Comparison of ENCODE assay signal across 16 cellular contexts in the genomic region with DNA sequence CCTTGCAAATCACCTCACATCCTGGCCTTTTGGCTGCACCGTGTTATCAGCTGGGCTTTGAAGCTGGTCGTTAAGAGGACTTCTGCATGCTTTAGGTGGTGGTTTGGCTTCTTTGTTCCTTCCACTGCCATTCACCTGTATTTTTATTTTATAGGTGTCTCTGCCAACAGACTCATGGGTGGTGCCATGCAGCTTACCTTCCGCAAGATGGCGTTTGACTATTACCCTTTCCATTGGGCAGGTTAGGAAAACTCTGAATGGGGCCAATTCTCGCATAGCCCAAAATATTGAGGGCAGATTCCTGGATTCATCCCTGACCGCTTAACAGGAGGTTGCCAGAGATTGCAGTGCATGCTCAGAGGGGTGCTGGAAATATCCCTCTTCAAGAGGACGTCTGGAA. TPM values are rescaled to one million over a fixed set of nuclear protein-coding genes. Genes with fewer than 3 reads are reported as not detected.
DNase-seq lines count a peak whose midpoint lies in the region; ATAC-seq and TF ChIP-seq lines count a peak whose summit lies in the region.
"Had no signal": no experiment of that assay in that cellular context is flagged by ENCODE, and none has a peak within 500 bp of the region (broad histone marks: within the 10 kb centered on the region; RNA-seq: fewer than 3 reads in every experiment).

No MANE protein-coding gene starts in this region.

- CTCF ChIA-PET in WTC11 (lab: Charles Lee): interaction anchor here (0.6 to 1.3 kb wide), 10 partner anchors 16 to 398 kb away, joined by 3 to 6 read pairs (median 4); no protein-coding TSS in a partner anchor

- H3K27me3 ChIP-seq in BE2C (no peaks in the 10 kb centered on the region), foreskin keratinocyte (no peaks in the 10 kb centered on the region)

- H3K27ac Mint-ChIP-seq in WTC11: no peak overlapping the region

- H3K9me3 Mint-ChIP-seq in WTC11: no peaks in the 10 kb centered on the region

- no peaks in the 10 kb centered on the region for H3K9me3 ChIP-seq in BE2C

- H3K4me3 ChIP-seq in BE2C (ENCODE audit: low read depth, low read length): no peak overlapping the region
- H3K4me3 ChIP-seq in LNCaP clone FGC (ENCODE audit: low read depth, low read length): no peak overlapping the region

- POLR2A ChIA-PET in WTC11 (lab: Charles Lee): no interaction called here

- no peak overlapping the region for H3K4me3 Mint-ChIP-seq in WTC11

- TF ChIP-seq CTCF in BE2C (IDR thresholded peaks at IDR 0.05; ENCODE audit: low read depth, low read length) (0 out of 2 replicates have a peak, but pooled peaks have one; percentile 3), LNCaP clone FGC (IDR thresholded peaks at IDR 0.05; ENCODE audit: control insufficient read depth, extremely low read depth, insufficient read depth) (peak; percentile 17; the same call in 1 of the 2 replicates), WTC11 (IDR thresholded peaks at IDR 0.05) (peak; percentile 54), foreskin keratinocyte (conservative IDR thresholded peaks at IDR 0.05) (peak; percentile 39)

- ATAC-seq in WTC11: peak; percentile 59
- no peak for ATAC-seq in foreskin keratinocyte
- no peak for ATAC-seq in GM18867 (IDR thresholded peaks at IDR 0.05; ENCODE audit: unreplicated experiment)
- no peak for ATAC-seq in left cardiac atrium

- DNase-seq in BE2C (no peak), LNCaP clone FGC (ENCODE audit: low read depth) (no peak), WTC11 (ENCODE audit: low spot score) (peak; percentile 30), foreskin keratinocyte (no peak), left cardiac atrium (no peak), occipital lobe (lab: John Stamatoyannopoulos, UW) (no peak), AG08395 (ENCODE audit: low spot score) (no peak)
- DNase-seq: C1 segment of cervical spinal cord, KBM-7, NCI-H1092 treated with DMSO at 0.1 percent for 48 hours, NCI-H2107, NCI-H2227 treated with DMSO at 0.1 percent for 48 hours, NCI-H524, RPMI8226, SIG-M5 had no signal

- no peaks in the 10 kb centered on the region for H3K27me3 Mint-ChIP-seq in WTC11 (ENCODE audit: low read depth)

- no peak overlapping the region for H3K27ac ChIP-seq in foreskin keratinocyte

- H3K4me1 ChIP-seq in BE2C (no peaks in the 10 kb centered on the region), foreskin keratinocyte (no peaks in the 10 kb centered on the region)

- H3K4me1 Mint-ChIP-seq in WTC11: peaks cover 11% of the 10 kb centered on the region

- H3K36me3 ChIP-seq in BE2C: peaks cover 40% of the 10 kb centered on the region

- intact Hi-C loops in left cardiac atrium (cut with DNase I): no loop called here

- H3K36me3 Mint-ChIP-seq in WTC11: peaks cover 40% of the 10 kb centered on the region

TF ChIP-seq in WTC11, 78 proteins besides CTCF, POLR2A, EP300 and RAD21:
- TF ChIP-seq, protein P1, sequence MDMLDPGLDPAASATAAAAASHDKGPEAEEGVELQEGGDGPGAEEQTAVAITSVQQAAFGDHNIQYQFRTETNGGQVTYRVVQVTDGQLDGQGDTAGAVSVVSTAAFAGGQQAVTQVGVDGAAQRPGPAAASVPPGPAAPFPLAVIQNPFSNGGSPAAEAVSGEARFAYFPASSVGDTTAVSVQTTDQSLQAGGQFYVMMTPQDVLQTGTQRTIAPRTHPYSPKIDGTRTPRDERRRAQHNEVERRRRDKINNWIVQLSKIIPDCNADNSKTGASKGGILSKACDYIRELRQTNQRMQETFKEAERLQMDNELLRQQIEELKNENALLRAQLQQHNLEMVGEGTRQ (CRISPR knock-in tag; IDR thresholded peaks at IDR 0.05): no peak
- TF ChIP-seq JAZF1 (CRISPR knock-in tag; IDR thresholded peaks at IDR 0.05) (no peak), ETV6 (CRISPR knock-in tag; IDR thresholded peaks at IDR 0.05) (no peak), ZNF396 (CRISPR knock-in tag; IDR thresholded peaks at IDR 0.05; ENCODE audit: borderline replicate concordance) (no peak), ZNF219 (CRISPR knock-in tag; IDR thresholded peaks at IDR 0.05; ENCODE audit: borderline replicate concordance) (no peak), AR (CRISPR knock-in tag; IDR thresholded peaks at IDR 0.05) (no peak)
- TF ChIP-seq, protein P2, sequence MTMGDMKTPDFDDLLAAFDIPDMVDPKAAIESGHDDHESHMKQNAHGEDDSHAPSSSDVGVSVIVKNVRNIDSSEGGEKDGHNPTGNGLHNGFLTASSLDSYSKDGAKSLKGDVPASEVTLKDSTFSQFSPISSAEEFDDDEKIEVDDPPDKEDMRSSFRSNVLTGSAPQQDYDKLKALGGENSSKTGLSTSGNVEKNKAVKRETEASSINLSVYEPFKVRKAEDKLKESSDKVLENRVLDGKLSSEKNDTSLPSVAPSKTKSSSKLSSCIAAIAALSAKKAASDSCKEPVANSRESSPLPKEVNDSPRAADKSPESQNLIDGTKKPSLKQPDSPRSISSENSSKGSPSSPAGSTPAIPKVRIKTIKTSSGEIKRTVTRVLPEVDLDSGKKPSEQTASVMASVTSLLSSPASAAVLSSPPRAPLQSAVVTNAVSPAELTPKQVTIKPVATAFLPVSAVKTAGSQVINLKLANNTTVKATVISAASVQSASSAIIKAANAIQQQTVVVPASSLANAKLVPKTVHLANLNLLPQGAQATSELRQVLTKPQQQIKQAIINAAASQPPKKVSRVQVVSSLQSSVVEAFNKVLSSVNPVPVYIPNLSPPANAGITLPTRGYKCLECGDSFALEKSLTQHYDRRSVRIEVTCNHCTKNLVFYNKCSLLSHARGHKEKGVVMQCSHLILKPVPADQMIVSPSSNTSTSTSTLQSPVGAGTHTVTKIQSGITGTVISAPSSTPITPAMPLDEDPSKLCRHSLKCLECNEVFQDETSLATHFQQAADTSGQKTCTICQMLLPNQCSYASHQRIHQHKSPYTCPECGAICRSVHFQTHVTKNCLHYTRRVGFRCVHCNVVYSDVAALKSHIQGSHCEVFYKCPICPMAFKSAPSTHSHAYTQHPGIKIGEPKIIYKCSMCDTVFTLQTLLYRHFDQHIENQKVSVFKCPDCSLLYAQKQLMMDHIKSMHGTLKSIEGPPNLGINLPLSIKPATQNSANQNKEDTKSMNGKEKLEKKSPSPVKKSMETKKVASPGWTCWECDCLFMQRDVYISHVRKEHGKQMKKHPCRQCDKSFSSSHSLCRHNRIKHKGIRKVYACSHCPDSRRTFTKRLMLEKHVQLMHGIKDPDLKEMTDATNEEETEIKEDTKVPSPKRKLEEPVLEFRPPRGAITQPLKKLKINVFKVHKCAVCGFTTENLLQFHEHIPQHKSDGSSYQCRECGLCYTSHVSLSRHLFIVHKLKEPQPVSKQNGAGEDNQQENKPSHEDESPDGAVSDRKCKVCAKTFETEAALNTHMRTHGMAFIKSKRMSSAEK (CRISPR knock-in tag; IDR thresholded peaks at IDR 0.05; ENCODE audit: borderline replicate concordance): no peak
- TF ChIP-seq, protein P3, sequence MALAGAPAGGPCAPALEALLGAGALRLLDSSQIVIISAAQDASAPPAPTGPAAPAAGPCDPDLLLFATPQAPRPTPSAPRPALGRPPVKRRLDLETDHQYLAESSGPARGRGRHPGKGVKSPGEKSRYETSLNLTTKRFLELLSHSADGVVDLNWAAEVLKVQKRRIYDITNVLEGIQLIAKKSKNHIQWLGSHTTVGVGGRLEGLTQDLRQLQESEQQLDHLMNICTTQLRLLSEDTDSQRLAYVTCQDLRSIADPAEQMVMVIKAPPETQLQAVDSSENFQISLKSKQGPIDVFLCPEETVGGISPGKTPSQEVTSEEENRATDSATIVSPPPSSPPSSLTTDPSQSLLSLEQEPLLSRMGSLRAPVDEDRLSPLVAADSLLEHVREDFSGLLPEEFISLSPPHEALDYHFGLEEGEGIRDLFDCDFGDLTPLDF (CRISPR knock-in tag; IDR thresholded peaks at IDR 0.05): no peak

RNA-seq across cellular contexts. Expression of gene TAF11, which starts 32.4 kb away (rescaled TPM):
- 44.5 TPM for polyA plus RNA-seq in BE2C (2012; ENCODE audit: insufficient read depth, insufficient read length, low read depth)
- total RNA-seq in WTC11 (2021) (40.8 to 44.1 TPM (median 42.2 TPM) in 3 replicates), foreskin keratinocyte (20.5 and 21.2 TPM in 2 replicates), left cardiac atrium (10 to 100 TPM; 16.6 to 20.5 TPM), occipital lobe (32.4 TPM)
- 21.2 and 22.3 TPM in 2 replicates for polyA plus RNA-seq in foreskin keratinocyte

RNA-seq across cellular contexts. Expression of gene ANKS1A, which starts 33.6 kb away (rescaled TPM):
- polyA plus RNA-seq in BE2C (2012; ENCODE audit: insufficient read depth, insufficient read length, low read depth): 11.9 TPM
- total RNA-seq in WTC11 (2021): 32.7 to 35.0 TPM (median 32.7 TPM) in 3 replicates
- 14.8 and 15.4 TPM in 2 replicates for total RNA-seq in foreskin keratinocyte
- 4.7 and 5.6 TPM in 2 replicates for polyA plus RNA-seq in foreskin keratinocyte
- 10 to 100 TPM; 20.9 to 26.4 TPM for total RNA-seq in left cardiac atrium
- total RNA-seq in occipital lobe: 11.4 TPM

Comparison
In these comparisons a context has a peak if more than half of its experiments do, and no peak if none do; other contexts are left out.
1. CTCF ChIP-seq: peak in every context shown above with its lines; median percentile 54 in WTC11; 39 in foreskin keratinocyte; 17 in LNCaP clone FGC; 3 in BE2C.